26 cellular contexts compared by ENCODE assay signal in genomic region chr15:49751191-49751590, GRCh38.
"Had no signal": no experiment of that assay in that cellular context is flagged by ENCODE, and none has a peak within 500 bp of the region (broad histone marks: within the 10 kb centered on the region; RNA-seq: fewer than 3 reads in every experiment).

No MANE protein-coding gene starts in this region.

- H3K9me3 Mint-ChIP-seq: activated CD4-positive, alpha-beta memory T cell treated with anti-CD3 and anti-CD28 coated beads for 36 hours; activated CD4-positive, alpha-beta T cell treated with anti-CD3 and anti-CD28 coated beads, Interleukin-2, amount 10 ng/mL, durations not matched to agents 7 days and 5 days; activated naive CD4-positive, alpha-beta T cell treated with anti-CD3 and anti-CD28 coated beads for 36 hours had no signal

- H3K4me1 ChIP-seq: adrenal gland, breast epithelium had no signal

- H3K27me3 Mint-ChIP-seq: activated CD4-positive, alpha-beta T cell treated with anti-CD3 and anti-CD28 coated beads, Interleukin-2, amount 10 ng/mL, durations not matched to agents 7 days and 5 days; activated naive CD8-positive, alpha-beta T cell; T-helper 17 cell had no signal

- DNase-seq: activated CD4-positive, alpha-beta memory T cell treated with anti-CD3 and anti-CD28 coated beads for 36 hours; activated CD4-positive, alpha-beta T cell treated with anti-CD3 and anti-CD28 coated beads, Interleukin-2, amount 10 ng/mL, durations not matched to agents 7 days and 5 days; activated CD4-positive, CD25-positive, alpha-beta regulatory T cell; activated CD8-positive, alpha-beta memory T cell treated with anti-CD3 and anti-CD28 coated beads for 24 hours; activated gamma-delta T cell; activated naive CD4-positive, alpha-beta T cell treated with anti-CD3 and anti-CD28 coated beads for 36 hours; activated T-cell treated with anti-CD3 and anti-CD28 coated beads, Interleukin-2, amount 50 U/mL, for 48 hours; anterior cingulate cortex; Karpas-422; MM.1S; NCI-H1105; NCI-H1436; NCI-H1694 treated with DMSO at 0.1 percent for 48 hours; NCI-H2029 treated with DMSO at 0.1 percent for 48 hours; NCI-H345; NCI-H510A; NCI-H69; PC-3; SIG-M5; T-helper 17 cell; T-helper 9 cell had no signal

- H3K4me1 Mint-ChIP-seq: activated CD4-positive, alpha-beta T cell treated with anti-CD3 and anti-CD28 coated beads, Interleukin-2, amount 10 ng/mL, durations not matched to agents 7 days and 5 days; activated T-helper 17 cell treated with anti-CD3 and anti-CD28 coated beads, Interleukin-2, amount 50 U/mL, for 72 hours; T-helper 17 cell had no signal

- ATAC-seq: activated T-helper 17 cell treated with anti-CD3 and anti-CD28 coated beads, Interleukin-2, amount 50 U/mL, for 72 hours; PC-3; T-helper 17 cell had no signal

- H3K9me3 ChIP-seq: adrenal gland, breast epithelium had no signal

- H3K27me3 ChIP-seq: adrenal gland, breast epithelium had no signal

- H3K4me3 ChIP-seq: adrenal gland, breast epithelium had no signal

- H3K27ac ChIP-seq: adrenal gland, VCaP had no signal

- H3K36me3 Mint-ChIP-seq: activated CD4-positive, alpha-beta memory T cell treated with anti-CD3 and anti-CD28 coated beads for 36 hours; activated naive CD8-positive, alpha-beta T cell had no signal

- H3K36me3 ChIP-seq: adrenal gland, breast epithelium had no signal

- H3K4me3 Mint-ChIP-seq: activated CD4-positive, alpha-beta memory T cell treated with anti-CD3 and anti-CD28 coated beads for 36 hours; activated CD4-positive, alpha-beta T cell treated with anti-CD3 and anti-CD28 coated beads, Interleukin-2, amount 10 ng/mL, durations not matched to agents 7 days and 5 days; activated naive CD4-positive, alpha-beta T cell treated with anti-CD3 and anti-CD28 coated beads for 36 hours; activated naive CD8-positive, alpha-beta T cell; activated T-helper 17 cell treated with anti-CD3 and anti-CD28 coated beads, Interleukin-2, amount 50 U/mL, for 72 hours; T-helper 17 cell had no signal

- H3K27ac Mint-ChIP-seq: activated CD4-positive, alpha-beta memory T cell treated with anti-CD3 and anti-CD28 coated beads for 36 hours; activated CD4-positive, alpha-beta T cell treated with anti-CD3 and anti-CD28 coated beads, Interleukin-2, amount 10 ng/mL, durations not matched to agents 7 days and 5 days; activated naive CD4-positive, alpha-beta T cell treated with anti-CD3 and anti-CD28 coated beads for 36 hours; activated naive CD8-positive, alpha-beta T cell; activated T-helper 17 cell treated with anti-CD3 and anti-CD28 coated beads, Interleukin-2, amount 50 U/mL, for 72 hours; T-helper 17 cell had no signal
